34 cellular contexts compared by ENCODE assay signal in the genomic region with DNA sequence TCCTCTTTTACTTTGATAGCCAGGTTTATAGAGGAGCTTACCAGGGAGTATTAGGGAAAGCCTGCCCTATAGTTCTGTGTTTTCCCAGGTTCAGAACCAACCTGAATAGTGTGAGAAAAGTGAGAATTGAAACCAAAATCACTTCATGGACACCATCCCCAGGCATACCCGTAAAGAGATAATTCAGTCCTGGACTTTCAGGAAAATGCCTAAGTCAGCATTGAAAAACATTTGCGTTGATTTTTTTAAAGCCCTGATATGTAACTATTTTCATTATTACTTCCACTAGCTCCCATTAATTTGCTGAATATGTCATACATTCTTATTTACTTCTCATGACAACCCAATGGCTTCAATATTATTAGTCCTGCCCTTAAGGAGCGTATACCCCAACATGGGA.
"Had no signal": no experiment of that assay in that cellular context is flagged by ENCODE, and none has a peak within 500 bp of the region (broad histone marks: within the 10 kb centered on the region; RNA-seq: fewer than 3 reads in every experiment).

No MANE protein-coding gene starts in this region.

- H3K36me3 ChIP-seq: MG63 had no signal

- H3K27me3 ChIP-seq: MG63 had no signal

- DNase-seq: Karpas-422, Kasumi-1, MG63, MM.1S, MV-4-11, NCI-H1048, NCI-H1092, NCI-H1092 treated with DMSO at 0.1 percent for 48 hours, NCI-H1105, NCI-H1105 treated with DMSO at 0.1 percent for 48 hours, NCI-H1417, NCI-H1417 treated with DMSO at 0.1 percent for 48 hours, NCI-H1436, NCI-H1436 treated with DMSO at 0.1 percent for 48 hours, NCI-H146, NCI-H1694, NCI-H1694 treated with DMSO at 0.1 percent for 48 hours, NCI-H187, NCI-H187 treated with DMSO at 0.1 percent for 48 hours, NCI-H1930, NCI-H2029, NCI-H2029 treated with DMSO at 0.1 percent for 48 hours, NCI-H2081, NCI-H2081 treated with DMSO at 0.1 percent for 48 hours, NCI-H2107, NCI-H2171, NCI-H2171 treated with DMSO at 0.1 percent for 48 hours, NCI-H2227 treated with DMSO at 0.1 percent for 48 hours, NCI-H226, NCI-H345, NCI-H446, NCI-H446 treated with DMSO at 0.1 percent for 48 hours, NCI-H510A, NCI-H510A treated with DMSO at 0.1 percent for 48 hours had no signal

- H3K4me3 ChIP-seq: MG63 had no signal
